ENCODE assay signal across 8 cellular contexts in the genomic region with DNA sequence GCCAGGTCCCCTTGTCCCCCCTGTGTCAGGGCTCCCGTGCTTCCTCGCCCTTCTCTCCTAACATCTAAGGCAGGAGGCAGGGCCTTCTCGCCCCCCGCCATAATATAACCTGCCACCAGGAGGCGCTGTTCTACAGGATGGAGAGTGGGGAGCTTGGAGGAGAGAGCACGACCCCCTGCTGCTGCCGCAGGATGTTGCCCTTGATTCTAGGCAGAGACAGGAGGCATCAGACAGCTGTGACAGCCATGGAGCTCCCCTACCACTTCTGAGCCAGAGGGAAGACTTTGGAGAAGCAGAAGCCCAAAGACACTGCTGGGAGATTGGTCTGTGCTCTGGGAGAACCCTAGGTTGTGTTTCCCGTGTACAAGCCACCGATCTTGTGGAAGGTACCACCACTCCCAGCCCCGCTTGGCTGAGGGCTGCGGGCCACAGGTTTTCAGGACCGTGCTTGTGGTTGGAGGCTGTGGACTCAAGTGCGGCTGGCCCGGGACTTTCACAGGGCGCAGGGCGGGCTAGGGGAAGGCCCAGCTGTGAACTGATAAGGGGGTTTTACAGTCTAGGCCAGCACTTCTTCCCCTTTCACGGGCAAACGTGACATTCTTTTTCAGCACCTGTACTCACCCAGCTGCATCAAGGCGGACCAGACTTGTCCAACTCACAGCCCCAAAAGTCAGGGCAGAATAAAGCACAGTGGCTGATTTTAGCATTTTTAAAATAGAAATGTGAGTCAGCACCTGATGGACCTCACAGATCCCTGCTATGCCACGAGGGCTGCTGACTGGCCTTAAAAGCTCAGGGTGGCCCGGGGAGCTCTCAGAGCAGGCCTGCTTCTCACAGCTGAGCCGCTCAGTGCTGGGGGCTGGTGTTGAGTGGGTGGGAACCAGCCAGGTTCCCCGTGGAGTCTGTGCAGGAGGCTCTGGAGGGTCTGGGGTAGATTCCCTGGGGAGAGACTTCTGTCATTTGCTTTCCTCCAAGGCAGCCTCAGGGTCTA. TPM values are rescaled to one million over a fixed set of nuclear protein-coding genes. Genes with fewer than 3 reads are reported as not detected.
DNase-seq lines count a peak whose midpoint lies in the region; ATAC-seq and TF ChIP-seq lines count a peak whose summit lies in the region.

No MANE protein-coding gene starts in this region.

- DNase-seq in CMK (ENCODE audit: low read depth) (peak; percentile 61), NK-92 (lab: John Stamatoyannopoulos, UW; ENCODE audit: unreplicated experiment) (peak; percentile 14)
- DNase-seq in activated CD8-positive, alpha-beta memory T cell treated with anti-CD3 and anti-CD28 coated beads for 4 hours (ENCODE audit: low read depth in 2 of 2): peak; percentile 84 to 85
- DNase-seq in stimulated activated naive CD8-positive, alpha-beta T cell treated with anti-CD3 and anti-CD28 coated beads, Interleukin-15, Interleukin-2, amounts not matched to agents 100 U/mL and 50 U/mL, for 24 hours: peak; percentile 98

- H3K4me3 Mint-ChIP-seq in nephron: no peak overlapping the region

- no peaks in the 10 kb centered on the region for H3K36me3 Mint-ChIP-seq in nephron (ENCODE audit: low read depth)

- no peaks in the 10 kb centered on the region for H3K27me3 Mint-ChIP-seq in nephron (ENCODE audit: low read depth)

- H3K9me3 Mint-ChIP-seq in nephron: no peaks in the 10 kb centered on the region

- no peaks in the 10 kb centered on the region for H3K4me1 Mint-ChIP-seq in nephron

- ATAC-seq in GM19372 (IDR thresholded peaks at IDR 0.05; ENCODE audit: low read depth, unreplicated experiment) (peak; percentile 89), HG03439 (IDR thresholded peaks at IDR 0.05; ENCODE audit: unreplicated experiment) (peak; percentile 87), esophagus mucosa (peak; percentile 75)
- peak; percentile 83 for ATAC-seq in stimulated activated naive CD8-positive, alpha-beta T cell treated with anti-CD3 and anti-CD28 coated beads, Interleukin-15, Interleukin-2, amounts not matched to agents 100 U/mL and 50 U/mL, for 24 hours

- H3K27ac Mint-ChIP-seq in nephron: no peak overlapping the region

- TF ChIP-seq CTCF in nephron (IDR thresholded peaks at IDR 0.05; ENCODE audit: unreplicated experiment in 3 of 3): peak; percentile 34 to 56 (median 45)

RNA-seq across cellular contexts. Expression of a gene that starts 2.6 kb away (rescaled TPM):
- 0.08 TPM for total RNA-seq in esophagus mucosa

RNA-seq across cellular contexts. Expression of a gene that starts 53.8 kb away (rescaled TPM):
- total RNA-seq in esophagus mucosa: not detected

Comparison
In these comparisons a context has a peak if more than half of its experiments do, and no peak if none do; other contexts are left out.
1. Peak in every context shown above with its lines: DNase-seq and ATAC-seq.
2. DNase-seq: peak in every context shown above with its lines; median percentile 98 in stimulated activated naive CD8-positive, alpha-beta T cell treated with anti-CD3 and anti-CD28 coated beads, Interleukin-15, Interleukin-2, amounts not matched to agents 100 U/mL and 50 U/mL, for 24 hours; 84 in activated CD8-positive, alpha-beta memory T cell treated with anti-CD3 and anti-CD28 coated beads for 4 hours; 61 in CMK; 14 in NK-92.